Comparison of ENCODE assay signal across 8 cellular contexts in the genomic region with DNA sequence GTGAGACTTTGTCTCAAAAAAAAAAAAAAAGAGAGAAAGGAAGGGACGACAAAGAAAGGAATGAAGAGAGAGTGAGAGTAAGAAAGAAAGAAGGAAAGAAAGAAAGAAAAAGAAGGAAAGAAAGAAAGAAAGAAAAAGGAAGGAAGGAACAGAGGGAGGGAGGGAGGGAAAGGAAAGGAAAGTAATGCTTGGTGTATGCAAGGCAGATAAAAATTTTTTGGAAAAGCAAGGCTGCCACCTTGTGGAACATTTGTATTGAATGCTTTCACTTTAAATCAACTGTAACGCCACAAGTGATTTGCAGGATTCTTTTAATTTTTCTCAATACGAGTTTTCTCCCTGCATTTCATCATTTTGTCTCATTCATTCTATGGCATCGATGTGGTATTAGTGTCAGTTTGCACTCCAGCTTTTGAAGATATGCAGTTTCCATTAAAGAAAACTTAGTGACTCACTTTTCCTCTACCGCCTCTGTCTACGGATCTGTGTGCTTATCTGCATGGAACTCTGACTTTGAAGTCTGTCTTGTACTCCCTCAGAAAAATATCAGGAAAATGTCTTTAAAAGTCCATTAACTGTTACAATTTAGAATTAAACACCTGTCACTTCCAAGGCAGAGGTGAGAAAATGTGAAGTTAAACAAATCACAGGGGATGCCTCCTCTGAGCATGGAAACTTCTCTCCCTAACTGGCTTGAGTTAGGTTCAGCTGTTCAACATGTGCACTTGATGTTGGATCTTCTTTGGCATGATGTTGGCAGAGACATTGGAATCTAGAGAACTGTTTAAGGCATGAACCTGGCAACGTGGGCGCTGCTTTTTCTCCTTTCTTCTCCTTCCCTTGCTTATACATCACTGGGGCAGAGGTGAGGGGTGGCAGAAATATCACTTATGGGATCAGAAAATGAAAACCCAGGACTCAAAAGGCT. TPM values are rescaled to one million over a fixed set of nuclear protein-coding genes. Genes with fewer than 3 reads are reported as not detected.
DNase-seq lines count a peak whose midpoint lies in the region; ATAC-seq, FAIRE-seq and TF ChIP-seq lines count a peak whose summit lies in the region.

No MANE protein-coding gene starts in this region.

- no peaks in the 10 kb centered on the region for H3K36me3 ChIP-seq in mammary epithelial cell (ENCODE audit: insufficient read depth, low read length)

- BruUV-seq in mammary epithelial cell (replicated peaks; lab: Mats Ljungman, UMichigan) = no TSS peak

- 3% methylated on average over 8 of the region's 8 CpGs for WGBS in mammary epithelial cell (ENCODE audit: low coverage, missing lambda C conversion rate)

- CTCF ChIA-PET in mammary epithelial cell (lab: Charles Lee; ENCODE audit: low non-redundant PET) = interaction anchor here (0.7 kb wide), 1 partner anchor 131 kb away, joined by 3 read pairs; no protein-coding TSS in a partner anchor

- no peak overlapping the region for H3K27ac ChIP-seq in 22Rv1
- H3K27ac ChIP-seq in mammary epithelial cell (ENCODE audit: insufficient read depth, low read depth, low read length) = no peak overlapping the region

- no peaks in the 10 kb centered on the region for H3K4me1 ChIP-seq in mammary epithelial cell (ENCODE audit: insufficient read depth, low read length)

- no peak overlapping the region for H3K9ac ChIP-seq in mammary epithelial cell (ENCODE audit: insufficient read depth, low read length)

- intact Hi-C loops in mammary epithelial cell (cut with micrococcal nuclease) = loop anchor here (1.0 to 5.0 kb wide), 5 partner anchors 78 to 982 kb away; a partner anchor contains a TSS

- peak overlapping the region; percentile 66 for H3K4me2 ChIP-seq in mammary epithelial cell (ENCODE audit: insufficient read depth, low read depth, low read length)

- peak overlapping the region; percentile 37 for H2AFZ ChIP-seq in mammary epithelial cell (ENCODE audit: low read depth, low read length)

- peak; percentile 99 for FAIRE-seq in islet of Langerhans (lab: Jason Lieb, UNC)

- H3K9me3 ChIP-seq in mammary epithelial cell (replicated peaks; ENCODE audit: insufficient read depth, low read length) = no peaks in the 10 kb centered on the region

- H3K4me3 ChIP-seq in mammary epithelial cell (replicated peaks in 1 of 3; ENCODE audit: insufficient read depth in 1 of 3, low read depth in 2 of 3, low read length in 3 of 3) = peak overlapping the region in 2 of 3 experiments; percentile 4 to 13

- dilution Hi-C loops in mammary epithelial cell (cut with HindIII; ENCODE audit: low sequenced_read_pairs) = no loop called here

- no peaks in the 10 kb centered on the region for H3K79me2 ChIP-seq in mammary epithelial cell (ENCODE audit: insufficient read depth, low read length)

- in situ Hi-C loops in mammary epithelial cell (cut with MboI; ENCODE audit: low sequenced_read_pairs in 2 of 2) = loop anchor here (10.0 to 25.0 kb wide), 4 partner anchors 184 to 542 kb away; no protein-coding TSS in a partner anchor

- peak; percentile 39 for DNase-seq in GM04503 (ENCODE audit: low read depth)
- peak; percentile 11 for DNase-seq in NCI-H1048 (lab: John Stamatoyannopoulos, UW)
- DNase-seq in mammary epithelial cell = peak; percentile 57
- peak; percentile 51 to 55 for DNase-seq in stimulated activated CD4-positive, alpha-beta T cell treated with anti-CD3 and anti-CD28 coated beads, Interleukin-2, amount 100 ng/mL, for 48 hours

- TF ChIP-seq CTCF in 22Rv1 (IDR thresholded peaks at IDR 0.05) (peak; percentile 71), mammary epithelial cell (conservative IDR thresholded peaks at IDR 0.05 in 1 of 2, IDR thresholded peaks at IDR 0.05 in 1 of 2; ENCODE audit: extremely low read depth in 1 of 2, insufficient read depth in 1 of 2, low read depth in 1 of 2, low read length in 2 of 2) (peak; percentile 36 to 59)

- H4K20me1 ChIP-seq in mammary epithelial cell (ENCODE audit: insufficient read depth, low read length) = no peaks in the 10 kb centered on the region

- ATAC-seq in SK-N-SH treated with all-trans-retinoic acid at 6 μM for 48 hours = peak; percentile 83
- ATAC-seq in HG03045 (IDR thresholded peaks at IDR 0.05; ENCODE audit: unreplicated experiment) = no peak

- no peaks in the 10 kb centered on the region for H3K27me3 ChIP-seq in mammary epithelial cell (ENCODE audit: insufficient read depth, low read length)

TF ChIP-seq in SK-N-SH treated with all-trans-retinoic acid at 6 μM for 48 hours, 23 proteins besides CTCF, POLR2A, EP300 and RAD21:
- no peak for TF ChIP-seq BACH2 (CRISPR knock-in tag; IDR thresholded peaks at IDR 0.05; ENCODE audit: borderline replicate concordance)
- TF ChIP-seq ZNF70 (CRISPR knock-in tag; IDR thresholded peaks at IDR 0.05) = no peak
- TF ChIP-seq ZFP3 (CRISPR knock-in tag; IDR thresholded peaks at IDR 0.05) = no peak
- TF ChIP-seq ZNF565 (CRISPR knock-in tag; conservative IDR thresholded peaks at IDR 0.05; ENCODE audit: low read depth) = no peak
- TF ChIP-seq TOX (CRISPR knock-in tag; IDR thresholded peaks at IDR 0.05; ENCODE audit: borderline replicate concordance) = no peak
- no peak for TF ChIP-seq ZC3H10 (CRISPR knock-in tag; IDR thresholded peaks at IDR 0.05)
- TF ChIP-seq, protein P1, sequence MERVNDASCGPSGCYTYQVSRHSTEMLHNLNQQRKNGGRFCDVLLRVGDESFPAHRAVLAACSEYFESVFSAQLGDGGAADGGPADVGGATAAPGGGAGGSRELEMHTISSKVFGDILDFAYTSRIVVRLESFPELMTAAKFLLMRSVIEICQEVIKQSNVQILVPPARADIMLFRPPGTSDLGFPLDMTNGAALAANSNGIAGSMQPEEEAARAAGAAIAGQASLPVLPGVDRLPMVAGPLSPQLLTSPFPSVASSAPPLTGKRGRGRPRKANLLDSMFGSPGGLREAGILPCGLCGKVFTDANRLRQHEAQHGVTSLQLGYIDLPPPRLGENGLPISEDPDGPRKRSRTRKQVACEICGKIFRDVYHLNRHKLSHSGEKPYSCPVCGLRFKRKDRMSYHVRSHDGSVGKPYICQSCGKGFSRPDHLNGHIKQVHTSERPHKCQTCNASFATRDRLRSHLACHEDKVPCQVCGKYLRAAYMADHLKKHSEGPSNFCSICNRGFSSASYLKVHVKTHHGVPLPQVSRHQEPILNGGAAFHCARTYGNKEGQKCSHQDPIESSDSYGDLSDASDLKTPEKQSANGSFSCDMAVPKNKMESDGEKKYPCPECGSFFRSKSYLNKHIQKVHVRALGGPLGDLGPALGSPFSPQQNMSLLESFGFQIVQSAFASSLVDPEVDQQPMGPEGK (CRISPR knock-in tag; IDR thresholded peaks at IDR 0.05; ENCODE audit: borderline replicate concordance) = no peak
- TF ChIP-seq ISL1 (CRISPR knock-in tag; IDR thresholded peaks at IDR 0.05) = no peak
- TF ChIP-seq ARNTL (CRISPR knock-in tag; IDR thresholded peaks at IDR 0.05; ENCODE audit: borderline replicate concordance, low read depth) = no peak
- TF ChIP-seq, protein P2, sequence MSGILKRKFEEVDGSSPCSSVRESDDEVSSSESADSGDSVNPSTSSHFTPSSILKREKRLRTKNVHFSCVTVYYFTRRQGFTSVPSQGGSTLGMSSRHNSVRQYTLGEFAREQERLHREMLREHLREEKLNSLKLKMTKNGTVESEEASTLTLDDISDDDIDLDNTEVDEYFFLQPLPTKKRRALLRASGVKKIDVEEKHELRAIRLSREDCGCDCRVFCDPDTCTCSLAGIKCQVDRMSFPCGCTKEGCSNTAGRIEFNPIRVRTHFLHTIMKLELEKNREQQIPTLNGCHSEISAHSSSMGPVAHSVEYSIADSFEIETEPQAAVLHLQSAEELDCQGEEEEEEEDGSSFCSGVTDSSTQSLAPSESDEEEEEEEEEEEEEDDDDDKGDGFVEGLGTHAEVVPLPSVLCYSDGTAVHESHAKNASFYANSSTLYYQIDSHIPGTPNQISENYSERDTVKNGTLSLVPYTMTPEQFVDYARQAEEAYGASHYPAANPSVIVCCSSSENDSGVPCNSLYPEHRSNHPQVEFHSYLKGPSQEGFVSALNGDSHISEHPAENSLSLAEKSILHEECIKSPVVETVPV (CRISPR knock-in tag; IDR thresholded peaks at IDR 0.05) = no peak
- no peak for TF ChIP-seq GLIS3 (CRISPR knock-in tag; IDR thresholded peaks at IDR 0.05)
- TF ChIP-seq SNAI2 (CRISPR knock-in tag; IDR thresholded peaks at IDR 0.05) = no peak
- no peak for TF ChIP-seq ZFP30 (CRISPR knock-in tag; IDR thresholded peaks at IDR 0.05)
- no peak for TF ChIP-seq ZNF8 (CRISPR knock-in tag; IDR thresholded peaks at IDR 0.05)
- no peak for TF ChIP-seq TCF4 (CRISPR knock-in tag; IDR thresholded peaks at IDR 0.05; ENCODE audit: borderline replicate concordance)
- TF ChIP-seq, protein P3, sequence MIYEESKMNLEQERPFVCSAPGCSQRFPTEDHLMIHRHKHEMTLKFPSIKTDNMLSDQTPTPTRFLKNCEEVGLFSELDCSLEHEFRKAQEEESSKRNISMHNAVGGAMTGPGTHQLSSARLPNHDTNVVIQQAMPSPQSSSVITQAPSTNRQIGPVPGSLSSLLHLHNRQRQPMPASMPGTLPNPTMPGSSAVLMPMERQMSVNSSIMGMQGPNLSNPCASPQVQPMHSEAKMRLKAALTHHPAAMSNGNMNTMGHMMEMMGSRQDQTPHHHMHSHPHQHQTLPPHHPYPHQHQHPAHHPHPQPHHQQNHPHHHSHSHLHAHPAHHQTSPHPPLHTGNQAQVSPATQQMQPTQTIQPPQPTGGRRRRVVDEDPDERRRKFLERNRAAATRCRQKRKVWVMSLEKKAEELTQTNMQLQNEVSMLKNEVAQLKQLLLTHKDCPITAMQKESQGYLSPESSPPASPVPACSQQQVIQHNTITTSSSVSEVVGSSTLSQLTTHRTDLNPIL (CRISPR knock-in tag; IDR thresholded peaks at IDR 0.05; ENCODE audit: low read depth) = no peak

RNA-seq across cellular contexts. Expression of a gene that starts 20.0 kb away (rescaled TPM):
- total RNA-seq in mammary epithelial cell = 10 to 100 TPM; 53.7 to 68.3 TPM
- 24.1 TPM for polyA plus RNA-seq in mammary epithelial cell
- 58.4 TPM for polyA minus RNA-seq in mammary epithelial cell
